Comparison of ENCODE assay signal across 15 cellular contexts in the genomic region with DNA sequence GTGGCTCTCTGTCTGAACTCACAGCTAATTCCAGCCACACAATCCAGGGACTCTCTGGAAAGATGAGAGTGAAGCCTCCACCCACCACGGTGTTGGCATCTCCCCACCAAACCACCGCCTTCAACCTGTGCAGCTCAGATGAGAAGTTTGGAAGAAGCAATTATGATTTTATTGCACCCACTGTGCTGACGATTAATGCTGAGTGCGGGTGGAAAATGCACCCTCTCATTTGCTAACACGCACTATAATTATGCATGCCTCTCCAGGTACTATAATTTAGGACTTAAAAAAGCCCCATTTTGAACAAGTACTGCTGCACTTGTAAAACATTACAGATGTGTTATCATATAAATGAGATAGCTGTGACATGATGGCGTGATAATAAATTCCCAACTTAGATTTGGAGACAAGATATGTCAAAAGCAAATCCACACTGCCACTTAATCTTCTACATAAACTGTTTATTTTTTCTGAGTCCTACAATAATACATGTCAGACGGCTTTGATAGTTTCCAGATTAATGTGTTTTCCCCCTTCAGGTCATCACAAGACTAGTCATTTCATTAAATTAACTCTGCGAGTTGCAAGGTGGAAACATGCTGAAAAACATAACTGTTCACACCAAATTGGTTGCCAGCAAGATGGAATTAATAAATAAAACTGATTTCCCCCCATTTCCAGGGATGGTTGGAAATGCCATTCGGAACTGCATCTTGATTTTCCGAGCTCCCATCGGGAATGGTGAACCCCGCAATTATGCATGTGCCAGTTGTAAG.
DNase-seq lines count a peak whose midpoint lies in the region; ATAC-seq lines count a peak whose summit lies in the region.
"Had no signal": no experiment of that assay in that cellular context is flagged by ENCODE, and none has a peak within 500 bp of the region (broad histone marks: within the 10 kb centered on the region; RNA-seq: fewer than 3 reads in every experiment).

No MANE protein-coding gene starts in this region.

- peak; percentile 76 for DNase-seq in NCI-H1105 treated with DMSO at 0.1 percent for 48 hours (lab: John Stamatoyannopoulos, UW)
- DNase-seq in NCI-H1105 (lab: John Stamatoyannopoulos, UW), result no peak
- DNase-seq in NCI-H1436 treated with DMSO at 0.1 percent for 48 hours (lab: John Stamatoyannopoulos, UW), result peak; percentile 75
- peak; percentile 36 for DNase-seq in NCI-H69 (lab: John Stamatoyannopoulos, UW)
- DNase-seq: CD8-positive, alpha-beta T cell; COR-L47; DMS153; DMS79 treated with DMSO at 0.1 percent for 48 hours; GDM1; GOT3; H9 had no signal

- ATAC-seq in esophagus mucosa (peak; percentile 50), GM21528 (IDR thresholded peaks at IDR 0.05; ENCODE audit: low FRiP score, unreplicated experiment) (no peak), GM21423 (IDR thresholded peaks at IDR 0.05; ENCODE audit: unreplicated experiment) (no peak), GM19452 (IDR thresholded peaks at IDR 0.05; ENCODE audit: unreplicated experiment) (no peak)
- ATAC-seq: CD8-positive, alpha-beta T cell had no signal
